Comparison of ENCODE assay signal across 15 cellular contexts in the genomic region with DNA sequence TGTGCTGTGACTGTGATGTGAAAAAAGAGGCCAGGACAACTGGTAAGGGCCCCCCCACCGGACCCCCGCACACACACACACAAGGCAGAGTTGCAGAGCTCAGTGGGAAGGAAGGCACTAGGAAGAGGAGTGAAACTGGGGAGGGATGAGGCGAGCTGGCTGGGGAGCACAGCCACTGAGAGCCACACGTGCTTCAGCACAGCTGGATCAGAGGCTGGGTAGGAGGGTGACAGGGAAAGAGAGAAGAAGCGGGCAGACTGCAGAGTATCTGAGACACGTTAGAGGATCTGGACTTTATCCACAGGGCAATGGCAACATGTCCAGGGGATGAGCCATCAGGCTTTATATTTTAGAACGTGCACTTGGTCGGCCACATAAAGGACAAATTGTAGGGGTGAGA. TPM values are rescaled to one million over a fixed set of nuclear protein-coding genes. Genes with fewer than 3 reads are reported as not detected.
DNase-seq lines count a peak whose midpoint lies in the region; ATAC-seq and TF ChIP-seq lines count a peak whose summit lies in the region.
"Had no signal": no experiment of that assay in that cellular context is flagged by ENCODE, and none has a peak within 500 bp of the region (broad histone marks: within the 10 kb centered on the region; RNA-seq: fewer than 3 reads in every experiment).

No MANE protein-coding gene starts in this region.

- DNase-seq in activated naive CD4-positive, alpha-beta T cell treated with anti-CD3 and anti-CD28 coated beads, Interleukin-2, amount 50 U/mL, for 72 hours (ENCODE audit: low spot score in 2 of 2), result no peak
- DNase-seq in activated naive CD4-positive, alpha-beta T cell treated with anti-CD3 and anti-CD28 coated beads for 36 hours, result no peak
- DNase-seq in HFFc6, result no peak
- DNase-seq in globus pallidus (ENCODE audit: low spot score), result peak; percentile 31
- DNase-seq in stimulated activated effector memory CD8-positive, alpha-beta T cell treated with anti-CD3 and anti-CD28 coated beads, Interleukin-12 subunit alpha, Interleukin-12 subunit beta, amount 100 ng/mL, for 72 hours (ENCODE audit: low spot score in 2 of 2), result no peak
- no peak for DNase-seq in brain microvascular endothelial cell
- DNase-seq: DND-41, GM23248, KG1, NCI-H1436 treated with DMSO at 0.1 percent for 48 hours, NCI-H2081, NCI-H510A, NCI-H774 had no signal

- in situ Hi-C loops in brain microvascular endothelial cell (cut with HindIII; ENCODE audit: low pct_ligation_motif_present, low sequenced_read_pairs), result no loop called here

- H3K27ac ChIP-seq in brain microvascular endothelial cell, result no peak overlapping the region
- H3K27ac ChIP-seq: GM23248, RWPE1 had no signal

- peak overlapping the region; percentile 28 to 31 for H3K27ac Mint-ChIP-seq in activated naive CD4-positive, alpha-beta T cell treated with anti-CD3 and anti-CD28 coated beads, Interleukin-2, amount 50 U/mL, for 72 hours
- no peak overlapping the region for H3K27ac Mint-ChIP-seq in activated naive CD4-positive, alpha-beta T cell treated with anti-CD3 and anti-CD28 coated beads for 36 hours
- peak overlapping the region; percentile 55; the same call in 1 of the 2 replicates for H3K27ac Mint-ChIP-seq in HFFc6
- H3K27ac Mint-ChIP-seq in stimulated activated effector memory CD8-positive, alpha-beta T cell treated with anti-CD3 and anti-CD28 coated beads, Interleukin-12 subunit alpha, Interleukin-12 subunit beta, amount 100 ng/mL, for 72 hours, result peak overlapping the region; percentile 56

- ATAC-seq in activated naive CD4-positive, alpha-beta T cell treated with anti-CD3 and anti-CD28 coated beads, Interleukin-2, amount 50 U/mL, for 72 hours, result no peak
- ATAC-seq in stimulated activated effector memory CD8-positive, alpha-beta T cell treated with anti-CD3 and anti-CD28 coated beads, Interleukin-12 subunit alpha, Interleukin-12 subunit beta, amount 100 ng/mL, for 72 hours, result no peak
- ATAC-seq in GM18867 (IDR thresholded peaks at IDR 0.05; ENCODE audit: unreplicated experiment), result no peak

- no peaks in the 10 kb centered on the region for H3K27me3 ChIP-seq in brain microvascular endothelial cell (replicated peaks)

- H3K9me3 Mint-ChIP-seq in activated naive CD4-positive, alpha-beta T cell treated with anti-CD3 and anti-CD28 coated beads, Interleukin-2, amount 50 U/mL, for 72 hours, result no peaks in the 10 kb centered on the region
- H3K9me3 Mint-ChIP-seq in activated naive CD4-positive, alpha-beta T cell treated with anti-CD3 and anti-CD28 coated beads for 36 hours, result no peaks in the 10 kb centered on the region
- H3K9me3 Mint-ChIP-seq in HFFc6, result no peaks in the 10 kb centered on the region
- H3K9me3 Mint-ChIP-seq in stimulated activated effector memory CD8-positive, alpha-beta T cell treated with anti-CD3 and anti-CD28 coated beads, Interleukin-12 subunit alpha, Interleukin-12 subunit beta, amount 100 ng/mL, for 72 hours, result no peaks in the 10 kb centered on the region

- intact Hi-C loops in activated naive CD4-positive, alpha-beta T cell treated with anti-CD3 and anti-CD28 coated beads for 36 hours (cut with micrococcal nuclease), result no loop called here

- peaks cover 27% of the 10 kb centered on the region for H3K36me3 ChIP-seq in brain microvascular endothelial cell (replicated peaks)

- H3K4me3 ChIP-seq in brain microvascular endothelial cell (ENCODE audit: low read depth, low read length), result no peak overlapping the region
- H3K4me3 ChIP-seq: GM23248 had no signal

- no peaks in the 10 kb centered on the region for H3K4me1 Mint-ChIP-seq in activated naive CD4-positive, alpha-beta T cell treated with anti-CD3 and anti-CD28 coated beads for 36 hours (ENCODE audit: low read depth)
- no peaks in the 10 kb centered on the region for H3K4me1 Mint-ChIP-seq in HFFc6 (ENCODE audit: low read depth)
- H3K4me1 Mint-ChIP-seq in stimulated activated effector memory CD8-positive, alpha-beta T cell treated with anti-CD3 and anti-CD28 coated beads, Interleukin-12 subunit alpha, Interleukin-12 subunit beta, amount 100 ng/mL, for 72 hours, result no peaks in the 10 kb centered on the region

- CTCF ChIA-PET in activated naive CD4-positive, alpha-beta T cell treated with anti-CD3 and anti-CD28 coated beads for 36 hours (lab: Charles Lee), result no interaction called here

- H3K4me3 Mint-ChIP-seq in activated naive CD4-positive, alpha-beta T cell treated with anti-CD3 and anti-CD28 coated beads for 36 hours, result no peak overlapping the region
- H3K4me3 Mint-ChIP-seq in HFFc6, result no peak overlapping the region
- H3K4me3 Mint-ChIP-seq in stimulated activated effector memory CD8-positive, alpha-beta T cell treated with anti-CD3 and anti-CD28 coated beads, Interleukin-12 subunit alpha, Interleukin-12 subunit beta, amount 100 ng/mL, for 72 hours, result no peak overlapping the region

- no peaks in the 10 kb centered on the region for H3K27me3 Mint-ChIP-seq in activated naive CD4-positive, alpha-beta T cell treated with anti-CD3 and anti-CD28 coated beads for 36 hours (ENCODE audit: low read depth)
- H3K27me3 Mint-ChIP-seq in HFFc6 (ENCODE audit: insufficient read depth), result peaks cover 1% of the 10 kb centered on the region

- no peaks in the 10 kb centered on the region for H3K36me3 Mint-ChIP-seq in activated naive CD4-positive, alpha-beta T cell treated with anti-CD3 and anti-CD28 coated beads, Interleukin-2, amount 50 U/mL, for 72 hours
- H3K36me3 Mint-ChIP-seq in activated naive CD4-positive, alpha-beta T cell treated with anti-CD3 and anti-CD28 coated beads for 36 hours (ENCODE audit: low read depth), result peaks cover 5% of the 10 kb centered on the region
- H3K36me3 Mint-ChIP-seq in HFFc6 (ENCODE audit: low read depth), result peaks cover 9% of the 10 kb centered on the region; the same call in 1 of the 2 replicates
- H3K36me3 Mint-ChIP-seq in stimulated activated effector memory CD8-positive, alpha-beta T cell treated with anti-CD3 and anti-CD28 coated beads, Interleukin-12 subunit alpha, Interleukin-12 subunit beta, amount 100 ng/mL, for 72 hours, result peaks cover 43% of the 10 kb centered on the region

- no peak for TF ChIP-seq CTCF in HFFc6 (IDR thresholded peaks at IDR 0.05)
- no peak for TF ChIP-seq CTCF in brain microvascular endothelial cell (IDR thresholded peaks at IDR 0.05; ENCODE audit: low read depth, low read length, missing control alignments)

RNA-seq across cellular contexts. Expression of a gene that starts 38.0 kb away (rescaled TPM):
- 100 to 1,000 TPM; 258 to 359 TPM for total RNA-seq in activated naive CD4-positive, alpha-beta T cell treated with anti-CD3 and anti-CD28 coated beads, Interleukin-2, amount 50 U/mL, for 72 hours
- total RNA-seq in activated naive CD4-positive, alpha-beta T cell treated with anti-CD3 and anti-CD28 coated beads for 36 hours, result 100 to 1,000 TPM; 316 to 322 TPM
- total RNA-seq in HFFc6 (2021; fragmentation: NEBNext Ultra II Directional; extraction: Animal tissue kit (Norgen Biotek cat#: 25700)), result 100 to 1,000 TPM; 335 to 562 (median 471) TPM

RNA-seq across cellular contexts. Expression of a gene that starts 53.5 kb away (rescaled TPM):
- 10 to 100 TPM; 35.4 to 36.7 TPM for total RNA-seq in activated naive CD4-positive, alpha-beta T cell treated with anti-CD3 and anti-CD28 coated beads, Interleukin-2, amount 50 U/mL, for 72 hours
- 10 to 100 TPM; 23.8 to 25.0 TPM for total RNA-seq in activated naive CD4-positive, alpha-beta T cell treated with anti-CD3 and anti-CD28 coated beads for 36 hours
- 10 to 100 TPM; 14.9 to 18.8 (median 16.6) TPM for total RNA-seq in HFFc6 (2021; fragmentation: NEBNext Ultra II Directional; extraction: Animal tissue kit (Norgen Biotek cat#: 25700))
